Comparison of ENCODE assay signal across 1 cellular context in the genomic region with DNA sequence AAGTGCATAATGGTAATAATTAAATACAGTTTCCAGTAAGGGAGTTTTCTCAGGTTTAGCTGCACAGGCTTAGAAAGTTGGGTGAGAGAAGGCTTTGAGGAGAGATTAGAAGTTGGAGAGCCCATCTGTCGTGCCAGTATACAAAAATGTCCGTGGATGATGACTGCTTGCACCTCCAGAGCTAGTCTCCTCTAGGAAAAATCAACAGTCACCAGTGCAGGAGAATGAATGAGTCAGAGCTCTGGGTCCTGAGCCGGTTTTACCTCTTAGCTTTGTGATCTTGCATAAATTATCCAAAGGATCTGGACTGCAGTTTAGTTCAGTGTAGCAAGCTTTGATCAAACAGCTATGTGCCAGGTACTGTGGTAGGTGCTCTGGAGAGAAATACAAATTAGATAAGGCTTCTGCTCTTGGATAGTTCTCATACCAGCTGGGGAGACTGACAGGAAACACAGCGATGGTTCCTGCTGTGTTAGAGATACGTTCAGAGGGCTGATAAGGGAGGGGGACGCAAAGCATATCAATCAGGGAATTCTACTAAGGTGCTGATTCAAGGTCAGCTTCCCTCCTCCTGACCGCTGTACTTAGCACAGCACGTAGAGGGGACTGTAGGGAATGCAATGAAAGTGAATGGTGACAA.
TF ChIP-seq lines count a peak whose summit lies in the region.

No MANE protein-coding gene starts in this region.

TF ChIP-seq in HEK293, 187 proteins besides CTCF, POLR2A, EP300 and RAD21 (continued from another document):
- no peak for TF ChIP-seq ZNF768 (tag by site-specific recombination; IDR thresholded peaks at IDR 0.05)
- no peak for TF ChIP-seq OVOL3 (tag by site-specific recombination; IDR thresholded peaks at IDR 0.05)
- no peak for TF ChIP-seq SP2 (tag by site-specific recombination; IDR thresholded peaks at IDR 0.05)
- no peak for TF ChIP-seq PRDM6 (tag by site-specific recombination; IDR thresholded peaks at IDR 0.05)
- TF ChIP-seq, protein P1, sequence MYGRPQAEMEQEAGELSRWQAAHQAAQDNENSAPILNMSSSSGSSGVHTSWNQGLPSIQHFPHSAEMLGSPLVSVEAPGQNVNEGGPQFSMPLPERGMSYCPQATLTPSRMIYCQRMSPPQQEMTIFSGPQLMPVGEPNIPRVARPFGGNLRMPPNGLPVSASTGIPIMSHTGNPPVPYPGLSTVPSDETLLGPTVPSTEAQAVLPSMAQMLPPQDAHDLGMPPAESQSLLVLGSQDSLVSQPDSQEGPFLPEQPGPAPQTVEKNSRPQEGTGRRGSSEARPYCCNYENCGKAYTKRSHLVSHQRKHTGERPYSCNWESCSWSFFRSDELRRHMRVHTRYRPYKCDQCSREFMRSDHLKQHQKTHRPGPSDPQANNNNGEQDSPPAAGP (tag by site-specific recombination; IDR thresholded peaks at IDR 0.05): no peak
- peak; percentile 55; the same call in 1 of the 2 replicates for TF ChIP-seq ZFP3 (tag by site-specific recombination; IDR thresholded peaks at IDR 0.05; ENCODE audit: low read depth)
- TF ChIP-seq IKZF3 (tag by site-specific recombination; IDR thresholded peaks at IDR 0.05): peak; percentile 58; the same call in 1 of the 2 replicates
- TF ChIP-seq ZNF529 (tag by site-specific recombination; IDR thresholded peaks at IDR 0.05; ENCODE audit: insufficient replicate concordance): no peak
- TF ChIP-seq SP7 (tag by site-specific recombination; IDR thresholded peaks at IDR 0.05): peak; percentile 50; the same call in 1 of the 2 replicates
- peak; percentile 36; the same call in 1 of the 2 replicates for TF ChIP-seq ZIC2 (tag by site-specific recombination; IDR thresholded peaks at IDR 0.05)
- TF ChIP-seq ZBTB6 (tag by site-specific recombination; IDR thresholded peaks at IDR 0.05): 0 out of 2 replicates have a peak, but pooled peaks have one; percentile 18
- no peak for TF ChIP-seq ZNF175 (tag by site-specific recombination; IDR thresholded peaks at IDR 0.05)
- TF ChIP-seq, protein P2, sequence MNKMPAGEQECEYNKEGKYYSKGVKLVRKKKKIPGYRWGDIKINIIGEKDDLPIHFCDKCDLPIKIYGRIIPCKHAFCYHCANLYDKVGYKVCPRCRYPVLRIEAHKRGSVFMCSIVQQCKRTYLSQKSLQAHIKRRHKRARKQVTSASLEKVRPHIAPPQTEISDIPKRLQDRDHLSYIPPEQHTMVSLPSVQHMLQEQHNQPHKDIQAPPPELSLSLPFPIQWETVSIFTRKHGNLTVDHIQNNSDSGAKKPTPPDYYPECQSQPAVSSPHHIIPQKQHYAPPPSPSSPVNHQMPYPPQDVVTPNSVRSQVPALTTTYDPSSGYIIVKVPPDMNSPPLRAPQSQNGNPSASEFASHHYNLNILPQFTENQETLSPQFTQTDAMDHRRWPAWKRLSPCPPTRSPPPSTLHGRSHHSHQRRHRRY (tag by site-specific recombination; IDR thresholded peaks at IDR 0.05): no peak
- TF ChIP-seq ZNF335 (tag by site-specific recombination; conservative IDR thresholded peaks at IDR 0.05): peak; percentile 44; the same call in 1 of the 2 replicates
- TF ChIP-seq ZNF623 (tag by site-specific recombination; IDR thresholded peaks at IDR 0.05): no peak
- peak; percentile 28; the same call in 1 of the 2 replicates for TF ChIP-seq ZNF660 (tag by site-specific recombination; IDR thresholded peaks at IDR 0.05)
- 0 out of 2 replicates have a peak, but pooled peaks have one; percentile 16 for TF ChIP-seq PRDM1 (tag by site-specific recombination; IDR thresholded peaks at IDR 0.05)
